ENCODE assay signal across 8 cellular contexts in the genomic region with DNA sequence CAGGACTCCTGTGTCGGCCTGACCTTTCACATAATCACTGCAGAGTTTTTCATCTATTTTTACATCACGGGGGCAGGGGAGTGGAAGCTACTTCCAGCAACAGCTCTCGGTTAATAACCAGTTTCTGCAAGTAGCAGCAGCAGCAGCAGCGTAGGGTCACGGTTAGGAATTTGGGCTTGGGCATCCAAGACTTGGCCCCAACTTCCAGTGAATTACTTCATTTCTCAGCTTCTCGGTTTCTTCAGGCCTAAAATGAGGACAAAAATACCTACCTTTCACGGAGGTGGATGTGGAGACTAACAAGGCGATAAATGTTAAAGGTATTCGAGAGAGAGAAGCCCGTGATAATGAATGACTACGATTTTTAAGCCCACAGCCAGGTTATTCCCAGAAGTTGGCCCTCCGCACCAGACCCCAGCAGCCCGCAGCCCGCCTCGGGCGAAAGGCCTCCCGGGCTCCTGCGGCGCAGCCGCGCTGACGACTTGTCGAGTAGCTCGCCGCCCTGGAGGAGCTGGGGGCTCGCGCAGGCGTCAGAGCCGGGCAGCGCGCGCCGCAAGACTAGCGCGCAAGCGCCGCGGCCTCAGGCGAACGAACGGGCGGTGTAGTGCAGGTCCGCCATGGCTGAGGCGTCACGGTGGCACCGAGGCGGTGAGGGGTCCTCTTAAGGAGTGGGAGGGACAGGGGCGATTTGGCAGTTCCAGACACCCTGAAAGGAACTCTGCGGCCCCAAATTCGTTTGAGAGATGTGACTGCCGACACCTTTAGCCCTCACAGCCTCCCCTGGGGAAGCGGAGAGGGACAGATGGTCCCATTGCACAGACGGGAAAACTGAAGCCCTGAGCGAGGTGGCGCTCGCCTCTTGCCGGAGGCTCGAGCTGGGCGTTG. TPM values are rescaled to one million over a fixed set of nuclear protein-coding genes. Genes with fewer than 3 reads are reported as not detected.
DNase-seq lines count a peak whose midpoint lies in the region; TF ChIP-seq lines count a peak whose summit lies in the region.

A gene (plus strand): TSS at position 583 of the 885 bp plus-strand sequence. CDS start 35 bp downstream, at position 618.

- peaks cover 2% of the 10 kb centered on the region for H3K27me3 Mint-ChIP-seq in endothelial cell (ENCODE audit: unreplicated experiment)

- peak; percentile 54 for DNase-seq in GM04504 (ENCODE audit: low read depth)
- DNase-seq in HAP-1 (ENCODE audit: low spot score in 2 of 2) = peak; percentile 85 to 91
- DNase-seq in NCI-H2227 (lab: John Stamatoyannopoulos, UW; ENCODE audit: unreplicated experiment) = peak; percentile 26
- peak; percentile 57 to 73 (median 66) for DNase-seq in activated CD8-positive, alpha-beta memory T cell treated with anti-CD3 and anti-CD28 coated beads for 48 hours (ENCODE audit: low read depth in 2 of 3, low spot score in 2 of 3)
- DNase-seq in endothelial cell (ENCODE audit: low spot score) = peak; percentile 73
- peak; percentile 74 for DNase-seq in middle frontal gyrus (ENCODE audit: extremely low spot score, low spot score)
- peak; percentile 66 to 68 for DNase-seq in stimulated activated CD8-positive, alpha-beta memory T cell treated with anti-CD3 and anti-CD28 coated beads, Interleukin-2, amount 100 ng/mL, for 1 hour (ENCODE audit: low read depth in 2 of 2)
- no peak for DNase-seq in NCI-H2196 (lab: John Stamatoyannopoulos, UW; ENCODE audit: unreplicated experiment)

- peak within 1 kb of the TSS; percentile 61 for H3K27ac Mint-ChIP-seq in endothelial cell (ENCODE audit: unreplicated experiment)

- no peaks in the 10 kb centered on the region for H3K27me3 ChIP-seq in HAP-1 (ENCODE audit: low read depth)

- H3K4me1 ChIP-seq in HAP-1 = peaks cover 34% of the 10 kb centered on the region

- peaks cover 15% of the 10 kb centered on the region for H3K4me1 Mint-ChIP-seq in endothelial cell (ENCODE audit: unreplicated experiment)

- TF ChIP-seq CTCF in endothelial cell (IDR thresholded peaks at IDR 0.05; ENCODE audit: unreplicated experiment) = no peak

- H3K36me3 ChIP-seq in HAP-1 (replicated peaks) = no peaks in the 10 kb centered on the region

- in situ Hi-C loops in HAP-1 (cut with MboI; ENCODE audit: low sequenced_read_pairs) = no loop called here

- no peaks in the 10 kb centered on the region for H3K36me3 Mint-ChIP-seq in endothelial cell (ENCODE audit: low read depth, unreplicated experiment)

- H3K4me3 ChIP-seq in HAP-1 = peak within 1 kb of the TSS; percentile 34

- 0 out of 2 replicates have a peak, but pooled peaks cover 2% of the 10 kb centered on the region for H3K9me3 ChIP-seq in HAP-1

- no peaks in the 10 kb centered on the region for H3K9me3 Mint-ChIP-seq in endothelial cell (ENCODE audit: unreplicated experiment)

- peak within 1 kb of the TSS; percentile 69 for H3K4me3 Mint-ChIP-seq in endothelial cell (ENCODE audit: unreplicated experiment)

RNA-seq across cellular contexts. Expression of the gene that starts here (rescaled TPM):
- total RNA-seq in endothelial cell (ENCODE audit: unreplicated experiment) = not detected

Comparison
In these comparisons a context has a peak if more than half of its experiments do, and no peak if none do; other contexts are left out.
1. Peak in DNase-seq in endothelial cell; RNA of the gene not detected or under 1 TPM.